In genomic region chr2:10140841-10141610, GRCh38 we compare ENCODE assay signal across 15 cellular contexts. TPM values are rescaled to one million over a fixed set of nuclear protein-coding genes. Genes with fewer than 3 reads are reported as not detected.
DNase-seq lines count a peak whose midpoint lies in the region; ATAC-seq and TF ChIP-seq lines count a peak whose summit lies in the region.
"Had no signal": no experiment of that assay in that cellular context is flagged by ENCODE, and none has a peak within 500 bp of the region (broad histone marks: within the 10 kb centered on the region; RNA-seq: fewer than 3 reads in every experiment).

No MANE protein-coding gene starts in this region.

- H2AFZ ChIP-seq in DND-41 (ENCODE audit: low read depth, low read length), result no peak overlapping the region

- no peak overlapping the region for H3K4me3 Mint-ChIP-seq in WTC11

- H3K4me1 ChIP-seq in BLaER1 (peaks cover 69% of the 10 kb centered on the region), DND-41 (ENCODE audit: insufficient read depth, low read length) (peaks cover 46% of the 10 kb centered on the region)

- peak overlapping the region; percentile 22 for H3K27ac Mint-ChIP-seq in WTC11

- H3K9me3 Mint-ChIP-seq in WTC11, result no peaks in the 10 kb centered on the region

- H4K20me1 ChIP-seq in BLaER1 (peaks cover 60% of the 10 kb centered on the region), DND-41 (ENCODE audit: insufficient read depth, low read length) (peaks cover 87% of the 10 kb centered on the region)

- peaks cover 88% of the 10 kb centered on the region for H3K79me2 ChIP-seq in DND-41 (ENCODE audit: insufficient read depth, low read length)

- H3K36me3 Mint-ChIP-seq in WTC11, result no peaks in the 10 kb centered on the region; the same call in 1 of the 2 replicates

- no peaks in the 10 kb centered on the region for H3K9me3 ChIP-seq in BLaER1
- H3K9me3 ChIP-seq in DND-41 (ENCODE audit: insufficient read depth, low read length, severe bottlenecking), result no peaks in the 10 kb centered on the region

- H3K27me3 Mint-ChIP-seq in WTC11 (ENCODE audit: low read depth), result no peaks in the 10 kb centered on the region

- H3K9ac ChIP-seq in BLaER1 (peak overlapping the region; percentile 15; the same call in 1 of the 2 replicates), DND-41 (ENCODE audit: low read depth, low read length) (peak overlapping the region; percentile 29; the same call in 1 of the 2 replicates)

- H3K36me3 ChIP-seq in BLaER1, result peaks cover 79% of the 10 kb centered on the region
- peaks cover 86% of the 10 kb centered on the region for H3K36me3 ChIP-seq in DND-41 (ENCODE audit: insufficient read depth, low read length)
- H3K36me3 ChIP-seq: cardiac muscle cell had no signal

- H3K27ac ChIP-seq in BLaER1, result peak overlapping the region; percentile 47; the same call in 1 of the 2 replicates
- H3K27ac ChIP-seq in DND-41 (ENCODE audit: low read length), result peak overlapping the region; percentile 79
- H3K27ac ChIP-seq: cardiac muscle cell, VCaP had no signal

- ATAC-seq in DND-41 (ENCODE audit: insufficient read depth, low read depth) (no peak), WTC11 (no peak), left lobe of liver (peak; percentile 39), HG02588 (IDR thresholded peaks at IDR 0.05; ENCODE audit: unreplicated experiment) (no peak), GM21381 (IDR thresholded peaks at IDR 0.05; ENCODE audit: unreplicated experiment) (no peak)

- H3K27me3 ChIP-seq in BLaER1 (no peaks in the 10 kb centered on the region), DND-41 (ENCODE audit: insufficient read depth, low read length, poor library complexity) (no peaks in the 10 kb centered on the region)
- H3K27me3 ChIP-seq: cardiac muscle cell had no signal

- POLR2A ChIA-PET in WTC11 (lab: Charles Lee) (interaction anchor here (1.0 kb wide), 1 partner anchor 298 kb away, joined by 3 read pairs; no protein-coding TSS in a partner anchor), GM10248 (lab: Yijun Ruan, JAX) (no interaction called here)

- H3K4me3 ChIP-seq in BLaER1 (0 out of 2 replicates have a peak overlapping the region, but pooled peaks have one; percentile 13), DND-41 (ENCODE audit: low read depth in 1 of 2, low read length in 2 of 2) (no peak overlapping the region)
- H3K4me3 ChIP-seq: cardiac muscle cell had no signal

- DNase-seq in DND-41 (no peak), WTC11 (ENCODE audit: low spot score) (no peak), left lobe of liver (ENCODE audit: low spot score) (no peak), GM10248 (ENCODE audit: extremely low spot score) (no peak), MV-4-11 (lab: John Stamatoyannopoulos, UW) (no peak)
- DNase-seq: C1 segment of cervical spinal cord, kidney glomerular epithelial cell, NCI-H1930, NCI-H748 treated with DMSO at 0.1 percent for 48 hours, SHP77 had no signal

- CTCF ChIA-PET in WTC11 (lab: Charles Lee), result interaction anchor here (0.6 to 4.5 kb wide), 19 partner anchors 8 to 293 kb away, joined by 3 to 81 read pairs (median 4); no protein-coding TSS in a partner anchor
- CTCF ChIA-PET in GM10248 (lab: Yijun Ruan, JAX), result interaction anchor here (0.7 to 6.5 kb wide), 11 partner anchors 9 to 294 kb away, joined by 3 to 36 read pairs (median 6); no protein-coding TSS in a partner anchor

- TF ChIP-seq CTCF in DND-41 (IDR thresholded peaks at IDR 0.05; ENCODE audit: borderline replicate concordance, extremely low read depth, low read length, poor library complexity, severe bottlenecking) (peak; percentile 45), WTC11 (IDR thresholded peaks at IDR 0.05) (no peak), GM10248 (IDR thresholded peaks at IDR 0.05; ENCODE audit: control extremely low read depth, extremely low read depth, low read depth, missing control alignments) (no peak)

- H3K4me1 Mint-ChIP-seq in WTC11, result peaks cover 5% of the 10 kb centered on the region; the same call in 1 of the 2 replicates

- H3K4me2 ChIP-seq in BLaER1 (peak overlapping the region; percentile 74), DND-41 (ENCODE audit: insufficient read depth, low read length) (peak overlapping the region; percentile 29; the same call in 1 of the 2 replicates)

TF ChIP-seq in WTC11, 78 proteins besides CTCF, POLR2A, EP300 and RAD21:
- no peak for TF ChIP-seq MYBL2 (CRISPR knock-in tag; IDR thresholded peaks at IDR 0.05)
- no peak for TF ChIP-seq ZNF317 (CRISPR knock-in tag; IDR thresholded peaks at IDR 0.05; ENCODE audit: borderline replicate concordance, low read depth)
- TF ChIP-seq PRDM15 (CRISPR knock-in tag; IDR thresholded peaks at IDR 0.05), result no peak
- no peak for TF ChIP-seq ATF3 (CRISPR knock-in tag; conservative IDR thresholded peaks at IDR 0.05)

RNA-seq across cellular contexts. Expression of gene RRM2, which starts 18.5 kb away (rescaled TPM):
- total RNA-seq in WTC11 (2021), result 119 to 129 TPM (median 126 TPM) in 3 replicates
- 2.7 TPM for total RNA-seq in left lobe of liver

Comparison
In these comparisons a context has a peak if more than half of its experiments do, and no peak if none do; other contexts are left out.
1. RNA of gene RRM2, which starts 18.5 kb away (total RNA-seq): 119 to 129 TPM in WTC11; 2.7 TPM in left lobe of liver (single experiment); every median in the first group is over 10 times any median in the second.